Comparison of ENCODE assay signal across 8 cellular contexts in the genomic region with DNA sequence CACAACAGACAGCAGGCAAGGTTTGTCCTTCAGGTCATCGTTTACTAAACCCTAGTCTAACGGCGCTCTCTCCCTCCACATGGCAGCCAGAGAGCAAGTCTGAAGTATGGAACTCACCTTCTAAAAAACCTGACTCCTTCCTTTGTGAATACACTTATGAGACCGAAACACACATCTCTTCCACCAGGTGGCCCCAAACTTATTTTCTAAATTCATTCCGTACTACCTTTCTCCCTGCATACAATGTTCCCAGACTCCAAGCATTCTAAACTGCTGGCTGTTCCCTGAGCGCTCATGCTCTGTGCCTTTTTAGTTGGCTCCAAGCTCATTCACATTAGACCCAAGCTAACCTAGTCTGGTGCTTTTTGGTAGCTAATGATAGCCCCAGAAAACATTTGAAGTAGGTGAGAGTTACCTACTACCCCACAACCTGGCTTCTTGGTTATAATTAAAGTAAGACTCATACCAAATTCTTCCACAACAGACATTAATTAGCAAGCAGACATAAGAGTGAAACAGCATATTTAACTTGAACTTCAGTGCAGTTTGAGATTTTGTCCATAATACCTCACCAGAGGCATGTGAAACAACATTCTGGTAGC.
DNase-seq lines count a peak whose midpoint lies in the region; ATAC-seq and TF ChIP-seq lines count a peak whose summit lies in the region.

No MANE protein-coding gene starts in this region.

- TF ChIP-seq CTCF in LNCaP clone FGC (IDR thresholded peaks at IDR 0.05; ENCODE audit: control insufficient read depth, extremely low read depth, insufficient read depth): peak; percentile 60
- peak; percentile 65 for TF ChIP-seq CTCF in osteoblast (IDR thresholded peaks at IDR 0.05; ENCODE audit: extremely low read depth, low read depth, low read length)

- peak; percentile 35 for DNase-seq in CD1c-positive myeloid dendritic cell (ENCODE audit: extremely low spot score)
- peak; percentile 59 for DNase-seq in LNCaP clone FGC (ENCODE audit: low read depth)
- DNase-seq in RPMI7951 (ENCODE audit: low read depth): peak; percentile 55
- DNase-seq in fibroblast of peridontal ligament (ENCODE audit: extremely low read depth): peak; percentile 85
- DNase-seq in osteoblast (ENCODE audit: insufficient read length, low spot score, missing footprints): no peak
- DNase-seq in activated T-helper 1 cell treated with anti-CD3 and anti-CD28 coated beads, Interleukin-12 subunit alpha, Interleukin-12 subunit beta, Interleukin-2, Interleukin-4 antibody, amounts not matched to agents 30 ng/mL and 10 ng/mL and 1 ng/mL, durations not matched to agents 14 hours and 24 hours and 36 hours (ENCODE audit: low spot score): no peak

- H4K20me1 ChIP-seq in osteoblast (ENCODE audit: insufficient read depth, low read length): no peaks in the 10 kb centered on the region

- H3K27ac ChIP-seq in osteoblast (ENCODE audit: low read depth, low read length): no peak overlapping the region

- H3K27me3 ChIP-seq in osteoblast (ENCODE audit: insufficient read depth, low read length): no peaks in the 10 kb centered on the region

- no peak overlapping the region for H3K27ac Mint-ChIP-seq in activated T-helper 1 cell treated with anti-CD3 and anti-CD28 coated beads, Interleukin-12 subunit alpha, Interleukin-12 subunit beta, Interleukin-2, Interleukin-4 antibody, amounts not matched to agents 30 ng/mL and 10 ng/mL and 1 ng/mL, durations not matched to agents 14 hours and 24 hours and 36 hours

- no peaks in the 10 kb centered on the region for H3K79me2 ChIP-seq in osteoblast (ENCODE audit: insufficient read depth, low read length)

- ATAC-seq in GM19324 (IDR thresholded peaks at IDR 0.05; ENCODE audit: low FRiP score, unreplicated experiment): peak; percentile 62
- ATAC-seq in HG03097 (IDR thresholded peaks at IDR 0.05; ENCODE audit: low FRiP score, unreplicated experiment): no peak

- no peaks in the 10 kb centered on the region for H3K36me3 Mint-ChIP-seq in activated T-helper 1 cell treated with anti-CD3 and anti-CD28 coated beads, Interleukin-12 subunit alpha, Interleukin-12 subunit beta, Interleukin-2, Interleukin-4 antibody, amounts not matched to agents 30 ng/mL and 10 ng/mL and 1 ng/mL, durations not matched to agents 14 hours and 24 hours and 36 hours (ENCODE audit: low read depth)

- H3K4me2 ChIP-seq in osteoblast (ENCODE audit: insufficient read depth, low read length): peak overlapping the region; percentile 1

- H3K36me3 ChIP-seq in osteoblast (ENCODE audit: insufficient read depth, low read length): no peaks in the 10 kb centered on the region

- no peaks in the 10 kb centered on the region for H3K9me3 Mint-ChIP-seq in activated T-helper 1 cell treated with anti-CD3 and anti-CD28 coated beads, Interleukin-12 subunit alpha, Interleukin-12 subunit beta, Interleukin-2, Interleukin-4 antibody, amounts not matched to agents 30 ng/mL and 10 ng/mL and 1 ng/mL, durations not matched to agents 14 hours and 24 hours and 36 hours

- peak overlapping the region; percentile 64 for H2AFZ ChIP-seq in osteoblast (ENCODE audit: low read length)

- intact Hi-C loops in activated T-helper 1 cell treated with anti-CD3 and anti-CD28 coated beads, Interleukin-12 subunit alpha, Interleukin-12 subunit beta, Interleukin-2, Interleukin-4 antibody, amounts not matched to agents 30 ng/mL and 10 ng/mL and 1 ng/mL, durations not matched to agents 14 hours and 24 hours and 36 hours (cut with micrococcal nuclease): loop anchor here (1.0 kb wide), 1 partner anchor 233 kb away; no protein-coding TSS in a partner anchor

- peaks cover 9% of the 10 kb centered on the region for H3K27me3 Mint-ChIP-seq in activated T-helper 1 cell treated with anti-CD3 and anti-CD28 coated beads, Interleukin-12 subunit alpha, Interleukin-12 subunit beta, Interleukin-2, Interleukin-4 antibody, amounts not matched to agents 30 ng/mL and 10 ng/mL and 1 ng/mL, durations not matched to agents 14 hours and 24 hours and 36 hours (ENCODE audit: insufficient read depth)

- H3K9me3 ChIP-seq in osteoblast (ENCODE audit: low read depth, low read length): no peaks in the 10 kb centered on the region

- H3K4me3 Mint-ChIP-seq in activated T-helper 1 cell treated with anti-CD3 and anti-CD28 coated beads, Interleukin-12 subunit alpha, Interleukin-12 subunit beta, Interleukin-2, Interleukin-4 antibody, amounts not matched to agents 30 ng/mL and 10 ng/mL and 1 ng/mL, durations not matched to agents 14 hours and 24 hours and 36 hours: no peak overlapping the region

- H3K4me1 Mint-ChIP-seq in activated T-helper 1 cell treated with anti-CD3 and anti-CD28 coated beads, Interleukin-12 subunit alpha, Interleukin-12 subunit beta, Interleukin-2, Interleukin-4 antibody, amounts not matched to agents 30 ng/mL and 10 ng/mL and 1 ng/mL, durations not matched to agents 14 hours and 24 hours and 36 hours (ENCODE audit: low read depth): no peaks in the 10 kb centered on the region

- no peak overlapping the region for H3K4me3 ChIP-seq in LNCaP clone FGC (ENCODE audit: low read depth, low read length)
- H3K4me3 ChIP-seq in osteoblast (ENCODE audit: insufficient read depth, low read length): no peak overlapping the region

- H3K4me1 ChIP-seq in osteoblast (ENCODE audit: insufficient read depth, low read length): peaks cover 35% of the 10 kb centered on the region

Comparison
In these comparisons a context has a peak if more than half of its experiments do, and no peak if none do; other contexts are left out.
1. DNase-seq: peak in CD1c-positive myeloid dendritic cell (single experiment), LNCaP clone FGC (single experiment), RPMI7951 (single experiment) and fibroblast of peridontal ligament (single experiment); none in osteoblast (single experiment) and activated T-helper 1 cell treated with anti-CD3 and anti-CD28 coated beads, Interleukin-12 subunit alpha, Interleukin-12 subunit beta, Interleukin-2, Interleukin-4 antibody, amounts not matched to agents 30 ng/mL and 10 ng/mL and 1 ng/mL, durations not matched to agents 14 hours and 24 hours and 36 hours (single experiment).